Comparison of ENCODE assay signal across 14 cellular contexts in the genomic region with DNA sequence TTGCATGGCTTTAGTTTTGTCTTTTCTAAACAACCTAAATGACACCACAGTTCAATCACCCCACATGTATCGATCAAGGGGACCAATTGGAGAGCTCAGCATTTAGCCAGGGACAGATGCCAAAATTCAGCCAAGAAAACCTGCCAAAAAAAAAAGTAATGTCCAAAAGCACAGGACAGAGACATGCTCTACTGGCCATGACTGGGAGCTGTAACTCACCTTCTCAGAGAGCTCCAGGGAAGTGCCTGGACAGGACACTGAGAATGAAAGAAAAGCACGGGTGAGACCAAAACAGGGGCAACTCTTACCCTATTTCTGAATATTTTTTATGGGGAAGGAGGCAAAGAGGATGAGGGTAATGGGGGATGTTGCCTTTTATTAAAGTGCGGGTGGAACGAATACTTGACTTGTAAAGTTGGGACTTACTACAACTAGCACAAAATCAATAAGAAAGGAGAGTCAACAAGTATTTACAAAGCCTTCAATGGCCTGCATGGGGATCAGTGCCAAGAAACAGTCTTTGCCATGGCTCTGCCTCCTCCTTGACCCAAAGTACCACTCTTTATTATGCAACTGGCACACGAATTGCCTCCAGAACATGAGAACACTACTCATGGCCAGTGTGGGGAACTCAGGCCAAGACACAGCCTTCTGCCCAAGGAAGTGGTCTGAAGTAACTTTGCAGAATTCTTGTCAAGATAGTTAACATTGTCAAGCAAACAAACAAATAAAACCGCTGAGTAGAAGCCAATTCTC.
"Had no signal": no experiment of that assay in that cellular context is flagged by ENCODE, and none has a peak within 500 bp of the region (broad histone marks: within the 10 kb centered on the region; RNA-seq: fewer than 3 reads in every experiment).

No MANE protein-coding gene starts in this region.

- H3K4me3 ChIP-seq: heart left ventricle, right atrium auricular region, thoracic aorta, uterus had no signal

- H3K4me1 ChIP-seq: uterus had no signal

- H3K27ac ChIP-seq: heart left ventricle, neutrophil, right atrium auricular region, thoracic aorta, uterus, VCaP had no signal

- ATAC-seq: heart left ventricle; natural killer cell; stimulated activated naive CD8-positive, alpha-beta T cell treated with anti-CD3 and anti-CD28 coated beads, Interleukin-15, amount 100 ng/mL, for 72 hours had no signal

- H3K27me3 ChIP-seq: heart left ventricle, neutrophil, right atrium auricular region, uterus had no signal

- H3K9me3 ChIP-seq: neutrophil, uterus had no signal

- H3K36me3 ChIP-seq: heart left ventricle, neutrophil, right atrium auricular region, thoracic aorta, uterus had no signal

- DNase-seq: activated CD4-positive, alpha-beta T cell treated with anti-CD3 and anti-CD28 coated beads, Interleukin-2, amount 50 U/mL, for 48 hours; activated naive CD4-positive, alpha-beta T cell treated with anti-CD3 and anti-CD28 coated beads, Interleukin-2, amount 10 ng/mL, durations not matched to agents 7 days and 5 days; heart left ventricle; immature natural killer cell; mammary epithelial cell; natural killer cell; posterior cingulate gyrus; stimulated activated naive CD8-positive, alpha-beta T cell treated with anti-CD3 and anti-CD28 coated beads, Interleukin-15, amount 100 ng/mL, for 72 hours; T1000; uterus had no signal
